24 cellular contexts compared by ENCODE assay signal in genomic region chr19:7623725-7624603, GRCh38. TPM values are rescaled to one million over a fixed set of nuclear protein-coding genes. Genes with fewer than 3 reads are reported as not detected.
"Had no signal": no experiment of that assay in that cellular context is flagged by ENCODE, and none has a peak within 500 bp of the region (broad histone marks: within the 10 kb centered on the region; RNA-seq: fewer than 3 reads in every experiment).

No MANE protein-coding gene starts in this region.

- H3K27ac ChIP-seq: SJSA1, SK-N-MC had no signal

- H3K27me3 ChIP-seq: SJSA1 had no signal

- H3K9me3 ChIP-seq: SJSA1 had no signal

- H3K4me3 ChIP-seq: SJSA1, SK-N-MC had no signal

- DNase-seq: KBM-7, MV-4-11, NCI-H1048, NCI-H1105, NCI-H1417 treated with DMSO at 0.1 percent for 48 hours, NCI-H146, NCI-H1694 treated with DMSO at 0.1 percent for 48 hours, NCI-H1930, NCI-H2081 treated with DMSO at 0.1 percent for 48 hours, NCI-H2171, NCI-H226, NCI-H446, NCI-H510A, NCI-H524 treated with DMSO at 0.1 percent for 48 hours, NCI-H69, NCI-H774, Right ventricle myocardium superior, RPMI8226, SIG-M5 had no signal

RNA-seq across cellular contexts. Expression of gene PCP2, which starts 9.6 kb away (rescaled TPM):
- total RNA-seq: HT1080, LHCN-M2, MCF 10A, SJSA1 had no signal

RNA-seq across cellular contexts. Expression of gene CAMSAP3, which starts 28.3 kb away (rescaled TPM):
- total RNA-seq: HT1080, LHCN-M2, SJSA1 had no signal
